8 cellular contexts compared by ENCODE assay signal in the genomic region with DNA sequence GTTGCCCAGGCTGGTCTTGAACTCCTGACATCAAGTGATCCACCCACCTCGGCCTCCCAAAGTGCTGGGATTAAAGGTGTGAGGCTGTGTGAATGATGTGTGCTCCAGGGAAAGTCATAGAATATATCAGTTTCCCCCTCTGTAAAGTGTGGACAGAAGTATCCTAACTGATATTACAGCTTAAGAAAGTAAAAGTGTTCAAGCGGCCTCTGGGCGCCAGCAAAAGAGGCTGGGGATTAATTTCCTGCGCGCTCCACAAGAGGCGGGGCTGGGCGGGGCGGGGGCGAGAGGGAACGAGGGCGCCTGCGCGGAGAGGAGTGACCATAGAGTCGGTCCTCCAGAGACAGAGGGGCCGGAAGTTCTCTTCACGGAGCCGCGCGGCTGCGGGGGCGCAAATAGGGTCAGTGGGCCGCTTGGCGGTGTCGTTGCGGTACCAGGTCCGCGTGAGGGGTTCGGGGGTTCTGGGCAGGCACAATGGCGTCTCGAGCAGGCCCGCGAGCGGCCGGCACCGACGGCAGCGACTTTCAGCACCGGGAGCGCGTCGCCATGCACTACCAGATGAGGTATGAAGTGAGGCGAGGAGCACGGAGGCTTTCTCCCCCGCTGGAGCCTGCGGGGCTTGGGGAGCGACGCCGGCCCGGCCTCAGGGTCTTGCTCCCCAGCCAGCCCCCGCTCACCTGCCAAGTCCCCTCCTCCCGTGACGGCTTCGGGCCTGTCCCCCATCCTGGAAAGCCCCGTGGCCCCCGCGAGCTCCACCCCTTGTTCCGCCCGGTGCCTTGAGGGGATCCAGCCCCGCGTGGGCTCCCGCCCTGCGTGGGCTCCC. TPM values are rescaled to one million over a fixed set of nuclear protein-coding genes. Genes with fewer than 3 reads are reported as not detected.
A peak's percentile ranks its signal among the peaks of the same experiment; 100 is the strongest.
DNase-seq lines count a peak whose midpoint lies in the region; ATAC-seq, FAIRE-seq and TF ChIP-seq lines count a peak whose summit lies in the region.

Gene JAGN1, plus strand, starts transcription at position 362 of the 823 bp plus-strand sequence. Its CDS starts 113 bp downstream, at position 475.

- H3K4me3 ChIP-seq in HUES6 (ENCODE audit: low read depth, low read length) = peak within 1 kb of the TSS; percentile 95
- peak within 1 kb of the TSS; percentile 93 to 98 for H3K4me3 ChIP-seq in mucosa of rectum (ENCODE audit: low read length in 2 of 2)

- ATAC-seq in GM21423 (IDR thresholded peaks at IDR 0.05; ENCODE audit: unreplicated experiment) = peak; percentile 86

- H3K9me3 ChIP-seq in HUES6 (ENCODE audit: control insufficient read depth, insufficient read depth, low read depth, low read length) = no peaks in the 10 kb centered on the region
- H3K9me3 ChIP-seq in mucosa of rectum (ENCODE audit: control insufficient read depth in 2 of 2, low read length in 2 of 2) = no peaks in the 10 kb centered on the region

- peak within 1 kb of the TSS; percentile 95 for H3K9ac ChIP-seq in HUES6 (ENCODE audit: low read length)
- peak within 1 kb of the TSS; percentile 99 to 100 for H3K9ac ChIP-seq in mucosa of rectum (ENCODE audit: low read depth in 1 of 2, low read length in 2 of 2)

- no peak for TF ChIP-seq CTCF in D721Med (IDR thresholded peaks at IDR 0.05; ENCODE audit: insufficient read depth, missing control alignments)

- peaks cover 21% of the 10 kb centered on the region for H3K36me3 ChIP-seq in HUES6 (ENCODE audit: control insufficient read depth, insufficient read depth, low read length)
- peaks cover 8 to 16% of the 10 kb centered on the region in 2 donors for H3K36me3 ChIP-seq in mucosa of rectum (ENCODE audit: control insufficient read depth in 2 of 2, insufficient read depth in 2 of 2, low read length in 2 of 2)

- FAIRE-seq in D721Med (lab: Jason Lieb, UNC) = no peak

- H3K27ac ChIP-seq in HUES6 (ENCODE audit: low read depth, low read length) = peak within 1 kb of the TSS; percentile 94
- peak within 1 kb of the TSS; percentile 93 to 94 for H3K27ac ChIP-seq in mucosa of rectum (ENCODE audit: low read depth in 2 of 2, low read length in 2 of 2)

- H3K4me1 ChIP-seq in HUES6 (ENCODE audit: control insufficient read depth, insufficient read depth, low read length) (no peaks in the 10 kb centered on the region), mucosa of rectum (ENCODE audit: control insufficient read depth in 2 of 2, insufficient read depth in 2 of 2, low read length in 2 of 2) (peaks cover 3 to 12% of the 10 kb centered on the region in 2 donors)

- TF ChIP-seq POLR2A in erythroblast (IDR thresholded peaks at IDR 0.05; ENCODE audit: low read length) = peak; percentile 91

- H3K27me3 ChIP-seq in HUES6 (ENCODE audit: control insufficient read depth, insufficient read depth, low read length) (no peaks in the 10 kb centered on the region), mucosa of rectum (ENCODE audit: control insufficient read depth in 2 of 2, insufficient read depth in 2 of 2, low read length in 2 of 2) (no peaks in the 10 kb centered on the region)

- DNase-seq in D721Med (ENCODE audit: insufficient read length, low spot score) = peak; percentile 58
- peak; percentile 94 for DNase-seq in activated T-cell treated with anti-CD3 and anti-CD28 coated beads, Interleukin-2, amount 50 U/mL, for 1 hour
- peak; percentile 93 to 96 for DNase-seq in erythroblast (lab: John Stamatoyannopoulos, UW)
- peak; percentile 84 for DNase-seq in stimulated activated CD8-positive, alpha-beta memory T cell treated with anti-CD3 and anti-CD28 coated beads, Interleukin-4, amount 100 ng/mL, for 24 hours (ENCODE audit: low read depth)

TF ChIP-seq in PFSK-1, 5 proteins besides CTCF, POLR2A, EP300 and RAD21:
- peak; percentile 72 for TF ChIP-seq POLR2AphosphoS5 (IDR thresholded peaks at IDR 0.05; ENCODE audit: low read depth, low read length)
- TF ChIP-seq SIN3A (IDR thresholded peaks at IDR 0.05; ENCODE audit: borderline replicate concordance, insufficient read depth, low read length) = no peak; the same call in 1 of the 2 replicates
- 0 out of 4 replicates have a peak, but pooled peaks have one; percentile 15 to 16 for TF ChIP-seq REST (IDR thresholded peaks at IDR 0.05; ENCODE audit: insufficient read depth in 1 of 2, low read depth in 2 of 2, low read length in 2 of 2)
- TF ChIP-seq FOXP2 (optimal IDR thresholded peaks at IDR 0.05; ENCODE audit: borderline replicate concordance, extremely low read depth, extremely low read length, insufficient read depth) = peak; percentile 60
- peak; percentile 92 for TF ChIP-seq TAF1 (IDR thresholded peaks at IDR 0.05; ENCODE audit: borderline replicate concordance, insufficient read depth, low read length)

RNA-seq across cellular contexts. Expression of gene JAGN1, which starts in this region (rescaled TPM):
- polyA plus RNA-seq in PFSK-1 (2012; ENCODE audit: insufficient read length, low read depth) = 36.8 TPM

Comparison
In these comparisons a context has a peak if more than half of its experiments do, and no peak if none do; other contexts are left out.
1. Peak in every context shown above with its lines: DNase-seq, ATAC-seq, H3K4me3 ChIP-seq and H3K27ac ChIP-seq.